In genomic region chr16:30921459-30921747, GRCh38 we compare ENCODE assay signal across 8 cellular contexts. TPM values are rescaled to one million over a fixed set of nuclear protein-coding genes. Genes with fewer than 3 reads are reported as not detected.
DNase-seq lines count a peak whose midpoint lies in the region; ATAC-seq and TF ChIP-seq lines count a peak whose summit lies in the region.

No MANE protein-coding gene starts in this region.

- WGBS in body of pancreas, 2 donors, result 19 to 22% methylated on average over 6 of the region's 6 CpGs

- H3K4me3 ChIP-seq in right atrium auricular region, result peak overlapping the region; percentile 35 to 85
- H3K4me3 ChIP-seq in body of pancreas, result no peak overlapping the region
- peak overlapping the region; percentile 73 for H3K4me3 ChIP-seq in mononuclear cell (ENCODE audit: low read length)
- H3K4me3 ChIP-seq in uterus, result peak overlapping the region; percentile 36 to 44

- TF ChIP-seq CTCF in right atrium auricular region (IDR thresholded peaks at IDR 0.05) (no peak), body of pancreas (IDR thresholded peaks at IDR 0.05) (no peak), uterus (IDR thresholded peaks at IDR 0.05) (no peak)

- intact Hi-C loops in cardiac septum (cut with DNase I) (loop anchor here (1.0 to 5.0 kb wide), 3 partner anchors 76 to 264 kb away; partner anchors contain the start of genes FBRS and ZNF629), body of pancreas (cut with DNase I) (no loop called here), uterus (cut with DNase I; ENCODE audit: low total_unique reads) (no loop called here)

- ATAC-seq in body of pancreas (no peak), HG02798 (IDR thresholded peaks at IDR 0.05; ENCODE audit: poor library complexity, unreplicated experiment) (no peak)

- TF ChIP-seq POLR2A in body of pancreas (IDR thresholded peaks at IDR 0.05), result no peak
- no peak for TF ChIP-seq POLR2A in uterus (IDR thresholded peaks at IDR 0.05)

- H3K4me1 ChIP-seq in right atrium auricular region (peaks cover 0 to 29% of the 10 kb centered on the region in 2 donors), body of pancreas (peaks cover 20% of the 10 kb centered on the region), mononuclear cell (ENCODE audit: insufficient read depth, low read length) (peaks cover 21% of the 10 kb centered on the region), uterus (peaks cover 0 to 8% of the 10 kb centered on the region in 2 donors)

- DNase-seq in right atrium auricular region (ENCODE audit: low spot score) (no peak), cardiac septum (ENCODE audit: low spot score) (no peak), body of pancreas (no peak), uterus (no peak), NCI-H446 (lab: John Stamatoyannopoulos, UW) (no peak), GM03348 (ENCODE audit: low spot score) (no peak)

- H3K27me3 ChIP-seq in right atrium auricular region (no peaks in the 10 kb centered on the region), body of pancreas (no peaks in the 10 kb centered on the region), mononuclear cell (ENCODE audit: insufficient read depth, low read length) (no peaks in the 10 kb centered on the region), uterus (no peaks in the 10 kb centered on the region)

- no peaks in the 10 kb centered on the region for H3K9me3 ChIP-seq in right atrium auricular region
- H3K9me3 ChIP-seq in body of pancreas, result no peaks in the 10 kb centered on the region
- H3K9me3 ChIP-seq in mononuclear cell (ENCODE audit: low read depth, low read length), result no peaks in the 10 kb centered on the region
- H3K9me3 ChIP-seq in uterus, result no peaks in the 10 kb centered on the region

- H3K27ac ChIP-seq in right atrium auricular region (peak overlapping the region; percentile 94 to 96), body of pancreas (peak overlapping the region; percentile 77 to 96 (median 86)), uterus (peak overlapping the region; percentile 75 to 80)

- no peaks in the 10 kb centered on the region for H3K36me3 ChIP-seq in right atrium auricular region
- no peaks in the 10 kb centered on the region for H3K36me3 ChIP-seq in body of pancreas (replicated peaks in 1 of 2; ENCODE audit: insufficient read depth in 1 of 2, low read depth in 2 of 2)
- H3K36me3 ChIP-seq in uterus, result no peaks in the 10 kb centered on the region

RNA-seq across cellular contexts. Expression of gene FBXL19, which starts 2.0 kb away (rescaled TPM):
- total RNA-seq in right atrium auricular region, result 1 to 10 TPM; 5.7 to 7.9 TPM
- 8.0 TPM for total RNA-seq in cardiac septum
- total RNA-seq in body of pancreas, result 10 to 100 TPM in 1 of 2 donors, 1 to 10 TPM in 1; 8.6 to 21.1 TPM
- total RNA-seq in mononuclear cell, result 5.4 TPM
- total RNA-seq in uterus, result 10 to 100 TPM in 3 of 4 donors, 1 to 10 TPM in 1; 3.8 to 25.4 (median 19.0) TPM

RNA-seq across cellular contexts. Expression of gene CTF1, which starts 25.0 kb away (rescaled TPM):
- total RNA-seq in right atrium auricular region (1 to 10 TPM; 6.5 to 7.6 TPM), cardiac septum (17.7 TPM), body of pancreas (1 to 10 TPM; 1.0 to 2.0 TPM), mononuclear cell (0.21 TPM), uterus (10 to 100 TPM in 2 of 4 donors, 1 to 10 TPM in 1, not detected in 1; 2.3 to 20.6 (median 13.8) TPM)

RNA-seq across cellular contexts. Expression of gene ORAI3, which starts 27.5 kb away (rescaled TPM):
- total RNA-seq in right atrium auricular region (10 to 100 TPM; 22.4 to 23.0 TPM), cardiac septum (9.5 TPM), body of pancreas (10 to 100 TPM in 1 of 2 donors, 1 to 10 TPM in 1; 7.9 to 27.2 TPM), mononuclear cell (11.3 TPM), uterus (10 to 100 TPM; 21.7 to 65.0 (median 27.9) TPM)

RNA-seq across cellular contexts. Expression of gene BCL7C, which starts 27.5 kb away (rescaled TPM):
- total RNA-seq in right atrium auricular region (10 to 100 TPM; 21.1 to 35.1 TPM), cardiac septum (27.6 TPM), body of pancreas (10 to 100 TPM; 19.8 to 24.1 TPM), mononuclear cell (17.0 TPM), uterus (10 to 100 TPM; 16.5 to 44.8 (median 35.2) TPM)

RNA-seq across cellular contexts. Expression of gene SETD1A, which starts 36.2 kb away (rescaled TPM):
- total RNA-seq in right atrium auricular region (1 to 10 TPM; 3.8 to 8.6 TPM), cardiac septum (9.6 TPM), body of pancreas (10 to 100 TPM in 1 of 2 donors, 1 to 10 TPM in 1; 4.7 to 10.9 TPM), mononuclear cell (16.1 TPM), uterus (10 to 100 TPM in 1 of 4 donors, 1 to 10 TPM in 3; 2.1 to 31.7 (median 3.5) TPM)

Comparison
In these comparisons a context has a peak if more than half of its experiments do, and no peak if none do; other contexts are left out.
1. H3K4me3 ChIP-seq: peak in right atrium auricular region (2 of 2), mononuclear cell (single experiment) and uterus (2 of 2); none in body of pancreas (0 of 2).
2. Peak in every context shown above with its lines, with median percentiles within 50 percentile points of each other: H3K27ac ChIP-seq.